ENCODE assay signal across 1 cellular context in genomic region chr1:90434460-90434859, GRCh38.
TF ChIP-seq lines count a peak whose summit lies in the region.

No MANE protein-coding gene starts in this region.

TF ChIP-seq in GM23338, 12 proteins besides CTCF, POLR2A, EP300 and RAD21 (continued from another document):
- TF ChIP-seq, protein P1, sequence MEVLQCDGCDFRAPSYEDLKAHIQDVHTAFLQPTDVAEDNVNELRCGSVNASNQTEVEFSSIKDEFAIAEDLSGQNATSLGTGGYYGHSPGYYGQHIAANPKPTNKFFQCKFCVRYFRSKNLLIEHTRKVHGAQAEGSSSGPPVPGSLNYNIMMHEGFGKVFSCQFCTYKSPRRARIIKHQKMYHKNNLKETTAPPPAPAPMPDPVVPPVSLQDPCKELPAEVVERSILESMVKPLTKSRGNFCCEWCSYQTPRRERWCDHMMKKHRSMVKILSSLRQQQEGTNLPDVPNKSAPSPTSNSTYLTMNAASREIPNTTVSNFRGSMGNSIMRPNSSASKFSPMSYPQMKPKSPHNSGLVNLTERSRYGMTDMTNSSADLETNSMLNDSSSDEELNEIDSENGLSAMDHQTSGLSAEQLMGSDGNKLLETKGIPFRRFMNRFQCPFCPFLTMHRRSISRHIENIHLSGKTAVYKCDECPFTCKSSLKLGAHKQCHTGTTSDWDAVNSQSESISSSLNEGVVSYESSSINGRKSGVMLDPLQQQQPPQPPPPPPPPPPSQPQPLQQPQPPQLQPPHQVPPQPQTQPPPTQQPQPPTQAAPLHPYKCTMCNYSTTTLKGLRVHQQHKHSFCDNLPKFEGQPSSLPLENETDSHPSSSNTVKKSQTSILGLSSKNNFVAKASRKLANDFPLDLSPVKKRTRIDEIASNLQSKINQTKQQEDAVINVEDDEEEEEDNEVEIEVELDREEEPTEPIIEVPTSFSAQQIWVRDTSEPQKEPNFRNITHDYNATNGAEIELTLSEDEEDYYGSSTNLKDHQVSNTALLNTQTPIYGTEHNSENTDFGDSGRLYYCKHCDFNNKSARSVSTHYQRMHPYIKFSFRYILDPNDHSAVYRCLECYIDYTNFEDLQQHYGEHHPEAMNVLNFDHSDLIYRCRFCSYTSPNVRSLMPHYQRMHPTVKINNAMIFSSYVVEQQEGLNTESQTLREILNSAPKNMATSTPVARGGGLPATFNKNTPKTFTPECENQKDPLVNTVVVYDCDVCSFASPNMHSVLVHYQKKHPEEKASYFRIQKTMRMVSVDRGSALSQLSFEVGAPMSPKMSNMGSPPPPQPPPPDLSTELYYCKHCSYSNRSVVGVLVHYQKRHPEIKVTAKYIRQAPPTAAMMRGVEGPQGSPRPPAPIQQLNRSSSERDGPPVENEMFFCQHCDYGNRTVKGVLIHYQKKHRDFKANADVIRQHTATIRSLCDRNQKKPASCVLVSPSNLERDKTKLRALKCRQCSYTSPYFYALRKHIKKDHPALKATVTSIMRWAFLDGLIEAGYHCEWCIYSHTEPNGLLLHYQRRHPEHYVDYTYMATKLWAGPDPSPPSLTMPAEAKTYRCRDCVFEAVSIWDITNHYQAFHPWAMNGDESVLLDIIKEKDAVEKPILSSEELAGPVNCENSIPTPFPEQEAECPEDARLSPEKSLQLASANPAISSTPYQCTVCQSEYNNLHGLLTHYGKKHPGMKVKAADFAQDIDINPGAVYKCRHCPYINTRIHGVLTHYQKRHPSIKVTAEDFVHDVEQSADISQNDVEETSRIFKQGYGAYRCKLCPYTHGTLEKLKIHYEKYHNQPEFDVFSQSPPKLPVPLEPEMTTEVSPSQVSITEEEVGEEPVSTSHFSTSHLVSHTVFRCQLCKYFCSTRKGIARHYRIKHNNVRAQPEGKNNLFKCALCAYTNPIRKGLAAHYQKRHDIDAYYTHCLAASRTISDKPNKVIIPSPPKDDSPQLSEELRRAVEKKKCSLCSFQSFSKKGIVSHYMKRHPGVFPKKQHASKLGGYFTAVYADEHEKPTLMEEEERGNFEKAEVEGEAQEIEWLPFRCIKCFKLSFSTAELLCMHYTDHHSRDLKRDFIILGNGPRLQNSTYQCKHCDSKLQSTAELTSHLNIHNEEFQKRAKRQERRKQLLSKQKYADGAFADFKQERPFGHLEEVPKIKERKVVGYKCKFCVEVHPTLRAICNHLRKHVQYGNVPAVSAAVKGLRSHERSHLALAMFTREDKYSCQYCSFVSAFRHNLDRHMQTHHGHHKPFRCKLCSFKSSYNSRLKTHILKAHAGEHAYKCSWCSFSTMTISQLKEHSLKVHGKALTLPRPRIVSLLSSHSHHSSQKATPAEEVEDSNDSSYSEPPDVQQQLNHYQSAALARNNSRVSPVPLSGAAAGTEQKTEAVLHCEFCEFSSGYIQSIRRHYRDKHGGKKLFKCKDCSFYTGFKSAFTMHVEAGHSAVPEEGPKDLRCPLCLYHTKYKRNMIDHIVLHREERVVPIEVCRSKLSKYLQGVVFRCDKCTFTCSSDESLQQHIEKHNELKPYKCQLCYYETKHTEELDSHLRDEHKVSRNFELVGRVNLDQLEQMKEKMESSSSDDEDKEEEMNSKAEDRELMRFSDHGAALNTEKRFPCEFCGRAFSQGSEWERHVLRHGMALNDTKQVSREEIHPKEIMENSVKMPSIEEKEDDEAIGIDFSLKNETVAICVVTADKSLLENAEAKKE (CRISPR knock-in tag; IDR thresholded peaks at IDR 0.05), result no peak
- TF ChIP-seq POLR2AphosphoS5 (IDR thresholded peaks at IDR 0.05; ENCODE audit: low read depth) (no peak), EZH2phosphoT487 (IDR thresholded peaks at IDR 0.05; ENCODE audit: unreplicated experiment) (no peak), CREB1 (CRISPR knock-in tag; IDR thresholded peaks at IDR 0.05; ENCODE audit: low read depth) (no peak)
- TF ChIP-seq, protein P2, sequence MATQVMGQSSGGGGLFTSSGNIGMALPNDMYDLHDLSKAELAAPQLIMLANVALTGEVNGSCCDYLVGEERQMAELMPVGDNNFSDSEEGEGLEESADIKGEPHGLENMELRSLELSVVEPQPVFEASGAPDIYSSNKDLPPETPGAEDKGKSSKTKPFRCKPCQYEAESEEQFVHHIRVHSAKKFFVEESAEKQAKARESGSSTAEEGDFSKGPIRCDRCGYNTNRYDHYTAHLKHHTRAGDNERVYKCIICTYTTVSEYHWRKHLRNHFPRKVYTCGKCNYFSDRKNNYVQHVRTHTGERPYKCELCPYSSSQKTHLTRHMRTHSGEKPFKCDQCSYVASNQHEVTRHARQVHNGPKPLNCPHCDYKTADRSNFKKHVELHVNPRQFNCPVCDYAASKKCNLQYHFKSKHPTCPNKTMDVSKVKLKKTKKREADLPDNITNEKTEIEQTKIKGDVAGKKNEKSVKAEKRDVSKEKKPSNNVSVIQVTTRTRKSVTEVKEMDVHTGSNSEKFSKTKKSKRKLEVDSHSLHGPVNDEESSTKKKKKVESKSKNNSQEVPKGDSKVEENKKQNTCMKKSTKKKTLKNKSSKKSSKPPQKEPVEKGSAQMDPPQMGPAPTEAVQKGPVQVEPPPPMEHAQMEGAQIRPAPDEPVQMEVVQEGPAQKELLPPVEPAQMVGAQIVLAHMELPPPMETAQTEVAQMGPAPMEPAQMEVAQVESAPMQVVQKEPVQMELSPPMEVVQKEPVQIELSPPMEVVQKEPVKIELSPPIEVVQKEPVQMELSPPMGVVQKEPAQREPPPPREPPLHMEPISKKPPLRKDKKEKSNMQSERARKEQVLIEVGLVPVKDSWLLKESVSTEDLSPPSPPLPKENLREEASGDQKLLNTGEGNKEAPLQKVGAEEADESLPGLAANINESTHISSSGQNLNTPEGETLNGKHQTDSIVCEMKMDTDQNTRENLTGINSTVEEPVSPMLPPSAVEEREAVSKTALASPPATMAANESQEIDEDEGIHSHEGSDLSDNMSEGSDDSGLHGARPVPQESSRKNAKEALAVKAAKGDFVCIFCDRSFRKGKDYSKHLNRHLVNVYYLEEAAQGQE (IDR thresholded peaks at IDR 0.05; ENCODE audit: unreplicated experiment), result no peak
TF ChIP-seq in GM23338: peak in this region for 0.
